29 cellular contexts compared by ENCODE assay signal in genomic region chr7:98556288-98556687, GRCh38.
DNase-seq lines count a peak whose midpoint lies in the region; ATAC-seq, FAIRE-seq and TF ChIP-seq lines count a peak whose summit lies in the region.
"Had no signal": no experiment of that assay in that cellular context is flagged by ENCODE, and none has a peak within 500 bp of the region (broad histone marks: within the 10 kb centered on the region; RNA-seq: fewer than 3 reads in every experiment).

No MANE protein-coding gene starts in this region.

- CTCF ChIA-PET in K562 (lab: Yijun Ruan, JAX; ENCODE audit: low intra/inter-chr PET ratio), result no interaction called here

- BruUV-seq in K562 (replicated peaks; lab: Mats Ljungman, UMichigan), result no TSS peak

- no peaks in the 10 kb centered on the region for H3K9me1 ChIP-seq in K562 (ENCODE audit: control insufficient read depth, insufficient read depth, low read length)

- TF ChIP-seq CTCF in K562 (IDR thresholded peaks at IDR 0.05 in 2 of 3, conservative IDR thresholded peaks at IDR 0.05 in 1 of 3; ENCODE audit: insufficient read depth in 2 of 3, low read depth in 1 of 3, low read length in 3 of 3) (no peak), spleen (IDR thresholded peaks at IDR 0.05 in 8 of 11, conservative IDR thresholded peaks at IDR 0.05 in 3 of 11) (no peak)

- no peak for TF ChIP-seq RAD21 in K562 (CRISPR knock-in tag; conservative IDR thresholded peaks at IDR 0.05 in 1 of 2, IDR thresholded peaks at IDR 0.05 in 1 of 2)

- FAIRE-seq in K562 (lab: Jason Lieb, UNC), result peak; percentile 26
- FAIRE-seq: GM12891, kidney had no signal

- POLR2A ChIA-PET in K562 (lab: Yijun Ruan, JAX), result no interaction called here

- in situ Hi-C loops in K562 (cut with MboI), result no loop called here

- H3K9ac ChIP-seq in K562 (ENCODE audit: insufficient read depth in 1 of 2, low read depth in 2 of 2, low read length in 2 of 2), result peak overlapping the region in 1 of 2 experiments; percentile 66; a peak in 1 of 4 replicates
- H3K9ac ChIP-seq: BLaER1 treated with 17β-estradiol and CSF1 and Interleukin-3, amounts not matched to agents 10 nM and 100 nM; neural progenitor cell; parathyroid adenoma had no signal

- no peak for TF ChIP-seq POLR2A in K562 (conservative IDR thresholded peaks at IDR 0.05)
- no peak for TF ChIP-seq POLR2A in spleen (IDR thresholded peaks at IDR 0.05)

- H3K27ac ChIP-seq in K562 (ENCODE audit: extremely low read depth, low read depth, low read length), result no peak overlapping the region
- H3K27ac ChIP-seq in spleen, result no peak overlapping the region
- H3K27ac ChIP-seq: BLaER1 treated with 17β-estradiol and CSF1 and Interleukin-3, amounts not matched to agents 10 nM and 100 nM; neural progenitor cell; parathyroid adenoma; sigmoid colon; suprapubic skin had no signal

- no peak overlapping the region for H3K4me2 ChIP-seq in K562 (ENCODE audit: insufficient read depth, low read length)
- H3K4me2 ChIP-seq: BLaER1 treated with 17β-estradiol and CSF1 and Interleukin-3, amounts not matched to agents 10 nM and 100 nM; neural progenitor cell had no signal

- WGBS in K562 (ENCODE audit: insufficient coverage, low coverage, missing lambda C conversion rate), result 0% methylated on average over 12 of the region's 12 CpGs
- 85 to 92% (median 86%) methylated on average over 12 of the region's 12 CpGs for WGBS in spleen, 5 donors

- H3K27me3 ChIP-seq in K562 (ENCODE audit: control insufficient read depth in 2 of 2, insufficient read depth in 2 of 2, low read length in 2 of 2), result peaks cover 3 to 31% of the 10 kb centered on the region in 2 experiments; a peak in 2 of 5 replicates
- H3K27me3 ChIP-seq in spleen (replicated peaks in 1 of 7), result peaks cover 0 to 7% (median 0%) of the 10 kb centered on the region in 7 donors
- H3K27me3 ChIP-seq: BLaER1 treated with 17β-estradiol and CSF1 and Interleukin-3, amounts not matched to agents 10 nM and 100 nM; neural progenitor cell; sigmoid colon; suprapubic skin had no signal

- no peak for TF ChIP-seq EP300 in K562 (IDR thresholded peaks at IDR 0.05; ENCODE audit: low read length)

- no peak overlapping the region for H2AFZ ChIP-seq in K562 (ENCODE audit: low read depth, low read length)
- H2AFZ ChIP-seq: neural progenitor cell, parathyroid adenoma had no signal

- DNase-seq in NCI-H748 (lab: John Stamatoyannopoulos, UW; ENCODE audit: unreplicated experiment), result peak; percentile 54
- DNase-seq in NCI-H748 treated with DMSO at 0.1 percent for 48 hours (lab: John Stamatoyannopoulos, UW), result no peak
- peak; percentile 75 for DNase-seq in NCI-H2107 treated with DMSO at 0.1 percent for 48 hours (lab: John Stamatoyannopoulos, UW; ENCODE audit: unreplicated experiment)
- DNase-seq in K562 (ENCODE audit: extremely low read depth in 1 of 4, low spot score in 3 of 4), result no peak
- DNase-seq in spleen, result peak; percentile 52
- no peak for DNase-seq in AG20443 (ENCODE audit: low spot score)
- DNase-seq in kidney glomerular epithelial cell (lab: John Stamatoyannopoulos, UW), result no peak
- DNase-seq in pons (ENCODE audit: low spot score), result no peak
- DNase-seq: activated CD4-positive, alpha-beta memory T cell treated with anti-CD3 and anti-CD28 coated beads for 36 hours; activated CD4-positive, CD25-positive, alpha-beta regulatory T cell treated with anti-CD3 and anti-CD28 coated beads, Interleukin-2, amount 50 U/mL, for 72 hours; activated CD8-positive, alpha-beta memory T cell treated with anti-CD3 and anti-CD28 coated beads, Interleukin-2, amount 50 U/mL, for 4 hours; activated naive CD4-positive, alpha-beta T cell treated with anti-CD3 and anti-CD28 coated beads, Interleukin-2, amount 10 ng/mL, durations not matched to agents 7 days and 5 days; amygdala; Caco-2; EL; glutamatergic neuron; HCEC 1CT; kidney; mammary epithelial cell; NCI-H146; sigmoid colon; stimulated activated CD4-positive, alpha-beta T cell treated with anti-CD3 and anti-CD28 coated beads, Interleukin-15, amount 100 ng/mL, for 24 hours; stimulated activated naive B cell treated with anti-CD40 and anti-IgM and Interleukin-4, amounts not matched to agents 10 μg/mL and 1 μg/mL and 100 μg/mL, for 72 hours; T-helper 17 cell had no signal

- intact Hi-C loops in K562 (cut with micrococcal nuclease) (no loop called here), spleen (cut with DNase I; ENCODE audit: low total_unique reads) (no loop called here)

- H3K4me1 ChIP-seq in K562 (replicated peaks in 1 of 2; ENCODE audit: control insufficient read depth in 2 of 2, insufficient read depth in 2 of 2, low read length in 2 of 2) (no peaks in the 10 kb centered on the region), spleen (no peaks in the 10 kb centered on the region)
- H3K4me1 ChIP-seq: neural progenitor cell, parathyroid adenoma, sigmoid colon, suprapubic skin had no signal

- H4K20me1 ChIP-seq in K562 (replicated peaks; ENCODE audit: control insufficient read depth, insufficient read depth, low read length), result no peaks in the 10 kb centered on the region
- H4K20me1 ChIP-seq: BLaER1 treated with 17β-estradiol and CSF1 and Interleukin-3, amounts not matched to agents 10 nM and 100 nM had no signal

- no peaks in the 10 kb centered on the region for H3K79me2 ChIP-seq in K562 (ENCODE audit: control insufficient read depth, insufficient read depth, low read length)
- H3K79me2 ChIP-seq: parathyroid adenoma had no signal

- no peak for ATAC-seq in K562
- ATAC-seq: stimulated activated naive B cell treated with anti-CD40 and anti-IgM and Interleukin-4, amounts not matched to agents 10 μg/mL and 1 μg/mL and 100 μg/mL, for 72 hours; T-helper 17 cell had no signal

- H3K4me3 ChIP-seq in K562 (no peak overlapping the region), spleen (no peak overlapping the region)
- H3K4me3 ChIP-seq: BLaER1 treated with 17β-estradiol and CSF1 and Interleukin-3, amounts not matched to agents 10 nM and 100 nM; neural progenitor cell; sigmoid colon; suprapubic skin had no signal

- no peaks in the 10 kb centered on the region for H3K9me3 ChIP-seq in K562 (replicated peaks; ENCODE audit: control insufficient read depth, insufficient read depth, low read depth, low read length)
- peaks cover 0 to 32% (median 22%) of the 10 kb centered on the region in 8 donors for H3K9me3 ChIP-seq in spleen

- no peaks in the 10 kb centered on the region for H3K36me3 ChIP-seq in K562 (ENCODE audit: control insufficient read depth, insufficient read depth, low read length)
- H3K36me3 ChIP-seq in spleen, result no peaks in the 10 kb centered on the region
- H3K36me3 ChIP-seq: BLaER1 treated with 17β-estradiol and CSF1 and Interleukin-3, amounts not matched to agents 10 nM and 100 nM; neural progenitor cell; sigmoid colon; suprapubic skin had no signal

TF ChIP-seq in K562, 482 proteins besides CTCF, POLR2A, EP300 and RAD21 (continues in another document):
- TF ChIP-seq TAF9B (IDR thresholded peaks at IDR 0.05; ENCODE audit: partially characterized antibody), result no peak
- no peak for TF ChIP-seq TRIM25 (IDR thresholded peaks at IDR 0.05; ENCODE audit: borderline replicate concordance)
- TF ChIP-seq EP400 (IDR thresholded peaks at IDR 0.05), result no peak
- no peak for TF ChIP-seq ZNF253 (CRISPR knock-in tag; conservative IDR thresholded peaks at IDR 0.05)
- TF ChIP-seq RBM22 (IDR thresholded peaks at IDR 0.05; ENCODE audit: low read depth, low read length, poor library complexity, severe bottlenecking), result no peak
- no peak for TF ChIP-seq ZKSCAN8 (CRISPR knock-in tag; IDR thresholded peaks at IDR 0.05)
- no peak for TF ChIP-seq CUX1 (CRISPR knock-in tag; IDR thresholded peaks at IDR 0.05)

Comparison
In these comparisons a context has a peak if more than half of its experiments do, and no peak if none do; other contexts are left out.
1. DNase-seq: peak in NCI-H748 (single experiment), NCI-H2107 treated with DMSO at 0.1 percent for 48 hours (single experiment) and spleen (single experiment); none in NCI-H748 treated with DMSO at 0.1 percent for 48 hours (single experiment), K562 (0 of 4), AG20443 (single experiment), kidney glomerular epithelial cell (single experiment) and pons (single experiment).